27 cellular contexts compared by ENCODE assay signal in genomic region chr6:42942444-42942843, GRCh38. TPM values are rescaled to one million over a fixed set of nuclear protein-coding genes. Genes with fewer than 3 reads are reported as not detected.
"Had no signal": no experiment of that assay in that cellular context is flagged by ENCODE, and none has a peak within 500 bp of the region (broad histone marks: within the 10 kb centered on the region; RNA-seq: fewer than 3 reads in every experiment).

No MANE protein-coding gene starts in this region.

- H3K27ac Mint-ChIP-seq: stimulated activated naive B cell treated with anti-CD40 and anti-IgM and Interleukin-4, amounts not matched to agents 10 μg/mL and 1 μg/mL and 100 μg/mL, for 72 hours had no signal

- DNase-seq: cortex of kidney; dorsolateral prefrontal cortex; effector CD8-positive, alpha-beta T cell; esophagus squamous epithelium; foreskin fibroblast; glutamatergic neuron; islet precursor cell; left ventricle myocardium inferior; mesenchymal stem cell; naive B cell; psoas muscle; retina; sigmoid colon; stimulated activated CD4-positive, alpha-beta T cell treated with anti-CD3 and anti-CD28 coated beads, Interleukin-2, amount 100 ng/mL, for 24 hours; stimulated activated CD4-positive, alpha-beta T cell treated with anti-CD3 and anti-CD28 coated beads, Interleukin-4, amount 100 ng/mL, for 4 hours; stimulated activated naive B cell treated with anti-CD40 and anti-IgM and Interleukin-4, amounts not matched to agents 10 μg/mL and 1 μg/mL and 100 μg/mL, for 72 hours; stimulated activated naive CD8-positive, alpha-beta T cell treated with anti-CD3 and anti-CD28 coated beads, Interleukin-15, amount 100 ng/mL, for 72 hours; transverse colon had no signal

- H3K9me3 ChIP-seq: esophagus squamous epithelium, gastroesophageal sphincter, left ventricle myocardium inferior, neutrophil, psoas muscle, sigmoid colon, thoracic aorta, transverse colon had no signal

- ATAC-seq: gastroesophageal sphincter; psoas muscle; stimulated activated naive B cell treated with anti-CD40 and anti-IgM and Interleukin-4, amounts not matched to agents 10 μg/mL and 1 μg/mL and 100 μg/mL, for 72 hours; stimulated activated naive CD8-positive, alpha-beta T cell treated with anti-CD3 and anti-CD28 coated beads, Interleukin-15, amount 100 ng/mL, for 72 hours had no signal

- H3K4me3 Mint-ChIP-seq: nephron; stimulated activated naive B cell treated with anti-CD40 and anti-IgM and Interleukin-4, amounts not matched to agents 10 μg/mL and 1 μg/mL and 100 μg/mL, for 72 hours; stimulated activated naive CD8-positive, alpha-beta T cell treated with anti-CD3 and anti-CD28 coated beads, Interleukin-15, amount 100 ng/mL, for 72 hours had no signal

- H3K4me1 Mint-ChIP-seq: nephron had no signal

- H3K4me3 ChIP-seq: dorsolateral prefrontal cortex, esophagus squamous epithelium, gastroesophageal sphincter, left ventricle myocardium inferior, lung, psoas muscle, sigmoid colon, skin epidermis, thoracic aorta, transverse colon had no signal

- H3K4me1 ChIP-seq: esophagus squamous epithelium, gastroesophageal sphincter, psoas muscle, sigmoid colon, transverse colon had no signal

- H3K27ac ChIP-seq: dorsolateral prefrontal cortex, esophagus squamous epithelium, gastroesophageal sphincter, left ventricle myocardium inferior, psoas muscle, sigmoid colon, skin epidermis, thoracic aorta, transverse colon had no signal

- H3K27me3 Mint-ChIP-seq: naive B cell; stimulated activated naive B cell treated with anti-CD40 and anti-IgM and Interleukin-4, amounts not matched to agents 10 μg/mL and 1 μg/mL and 100 μg/mL, for 72 hours; stimulated activated naive CD8-positive, alpha-beta T cell treated with anti-CD3 and anti-CD28 coated beads, Interleukin-15, amount 100 ng/mL, for 72 hours had no signal

- H3K9me3 Mint-ChIP-seq: nephron; stimulated activated naive B cell treated with anti-CD40 and anti-IgM and Interleukin-4, amounts not matched to agents 10 μg/mL and 1 μg/mL and 100 μg/mL, for 72 hours; stimulated activated naive CD8-positive, alpha-beta T cell treated with anti-CD3 and anti-CD28 coated beads, Interleukin-15, amount 100 ng/mL, for 72 hours had no signal

RNA-seq across cellular contexts. Expression of gene GNMT, which starts 18.1 kb away (rescaled TPM):
- total RNA-seq: epithelial cell of proximal tubule had no signal

RNA-seq across cellular contexts. Expression of gene PTCRA, which starts 26.6 kb away (rescaled TPM):
- total RNA-seq: epithelial cell of proximal tubule, esophagus squamous epithelium, gastroesophageal sphincter, left ventricle myocardium inferior, osteoblast, psoas muscle, sigmoid colon, thoracic aorta, transverse colon, urinary bladder had no signal
- polyA plus RNA-seq: urinary bladder had no signal
